ENCODE assay signal across 20 cellular contexts in the genomic region with DNA sequence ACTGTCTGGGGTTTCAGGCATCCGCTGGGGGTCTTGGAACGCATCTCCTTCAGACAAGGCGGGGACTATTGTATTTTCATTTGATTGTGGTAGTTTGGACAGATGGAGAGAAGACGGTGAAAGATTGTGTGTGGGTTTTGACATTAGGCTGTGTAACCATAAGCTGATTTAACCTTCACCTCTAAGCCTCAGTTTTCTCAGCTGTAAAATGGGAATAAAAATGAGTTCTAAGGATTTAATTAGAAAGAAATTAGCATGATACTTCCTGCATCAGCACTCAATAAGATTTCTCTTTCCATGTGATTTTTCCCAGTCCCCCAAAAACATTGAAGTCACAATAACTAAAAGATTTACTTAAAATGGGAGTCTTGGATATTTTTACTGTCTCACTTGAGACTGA.
DNase-seq lines count a peak whose midpoint lies in the region; ATAC-seq and TF ChIP-seq lines count a peak whose summit lies in the region.
"Had no signal": no experiment of that assay in that cellular context is flagged by ENCODE, and none has a peak within 500 bp of the region (broad histone marks: within the 10 kb centered on the region; RNA-seq: fewer than 3 reads in every experiment).

No MANE protein-coding gene starts in this region.

- H3K9me3 ChIP-seq in OCI-LY7 (ENCODE audit: low read length) (no peaks in the 10 kb centered on the region), esophagus squamous epithelium (no peaks in the 10 kb centered on the region)
- H3K9me3 ChIP-seq: heart left ventricle, lower lobe of right lung, neutrophil, spleen had no signal

- H3K79me2 ChIP-seq in OCI-LY7 (ENCODE audit: insufficient read depth, low read depth, low read length) = peaks cover 93% of the 10 kb centered on the region

- no peak for ATAC-seq in stimulated activated memory B cell treated with anti-CD40 and anti-IgM and Interleukin-4, amounts not matched to agents 10 μg/mL and 1 μg/mL and 100 μg/mL, for 72 hours
- no peak for ATAC-seq in HG03378 (IDR thresholded peaks at IDR 0.05; ENCODE audit: unreplicated experiment)
- ATAC-seq: activated CD8-positive, alpha-beta memory T cell treated with anti-CD3 and anti-CD28 coated beads, Interleukin-2, amount 10 ng/mL, durations not matched to agents 7 days and 5 days; lower lobe of right lung had no signal

- 95 to 98% methylated on average over 4 of the region's 4 CpGs for WGBS in esophagus squamous epithelium, 2 donors

- no peaks in the 10 kb centered on the region for H3K27me3 Mint-ChIP-seq in stimulated activated memory B cell treated with anti-CD40 and anti-IgM and Interleukin-4, amounts not matched to agents 10 μg/mL and 1 μg/mL and 100 μg/mL, for 72 hours
- no peaks in the 10 kb centered on the region for H3K27me3 Mint-ChIP-seq in activated T-helper 1 cell treated with anti-CD3 and anti-CD28 coated beads, Interleukin-12 subunit alpha, Interleukin-12 subunit beta, Interleukin-2, Interleukin-4 antibody, amounts not matched to agents 30 ng/mL and 10 ng/mL and 1 ng/mL, durations not matched to agents 14 hours and 24 hours and 36 hours (ENCODE audit: insufficient read depth)
- H3K27me3 Mint-ChIP-seq: activated CD4-positive, alpha-beta T cell treated with anti-CD3 and anti-CD28 coated beads, Interleukin-2, amount 10 ng/mL, durations not matched to agents 24 days and 14 days; activated CD8-positive, alpha-beta memory T cell treated with anti-CD3 and anti-CD28 coated beads, Interleukin-2, amount 10 ng/mL, durations not matched to agents 7 days and 5 days; activated naive CD8-positive, alpha-beta T cell had no signal

- H2AFZ ChIP-seq in OCI-LY7 (ENCODE audit: low read length) = no peak overlapping the region

- H3K9me2 ChIP-seq in OCI-LY7 (ENCODE audit: insufficient read depth, low read length) = no peaks in the 10 kb centered on the region

- peaks cover 87% of the 10 kb centered on the region for H3K4me1 ChIP-seq in OCI-LY7 (ENCODE audit: insufficient read depth, low read length, poor library complexity, severe bottlenecking)
- peaks cover 17 to 81% (median 24%) of the 10 kb centered on the region in 3 donors for H3K4me1 ChIP-seq in esophagus squamous epithelium

- peak overlapping the region; percentile 46 for H3K27ac Mint-ChIP-seq in stimulated activated memory B cell treated with anti-CD40 and anti-IgM and Interleukin-4, amounts not matched to agents 10 μg/mL and 1 μg/mL and 100 μg/mL, for 72 hours
- no peak overlapping the region for H3K27ac Mint-ChIP-seq in activated T-helper 1 cell treated with anti-CD3 and anti-CD28 coated beads, Interleukin-12 subunit alpha, Interleukin-12 subunit beta, Interleukin-2, Interleukin-4 antibody, amounts not matched to agents 30 ng/mL and 10 ng/mL and 1 ng/mL, durations not matched to agents 14 hours and 24 hours and 36 hours
- H3K27ac Mint-ChIP-seq: activated CD4-positive, alpha-beta T cell treated with anti-CD3 and anti-CD28 coated beads, Interleukin-2, amount 10 ng/mL, durations not matched to agents 24 days and 14 days; activated CD8-positive, alpha-beta memory T cell treated with anti-CD3 and anti-CD28 coated beads, Interleukin-2, amount 10 ng/mL, durations not matched to agents 7 days and 5 days; activated naive CD8-positive, alpha-beta T cell had no signal

- TF ChIP-seq POLR2A in esophagus squamous epithelium (IDR thresholded peaks at IDR 0.05) = no peak

- no peaks in the 10 kb centered on the region for H3K9me3 Mint-ChIP-seq in stimulated activated memory B cell treated with anti-CD40 and anti-IgM and Interleukin-4, amounts not matched to agents 10 μg/mL and 1 μg/mL and 100 μg/mL, for 72 hours
- no peaks in the 10 kb centered on the region for H3K9me3 Mint-ChIP-seq in activated T-helper 1 cell treated with anti-CD3 and anti-CD28 coated beads, Interleukin-12 subunit alpha, Interleukin-12 subunit beta, Interleukin-2, Interleukin-4 antibody, amounts not matched to agents 30 ng/mL and 10 ng/mL and 1 ng/mL, durations not matched to agents 14 hours and 24 hours and 36 hours
- H3K9me3 Mint-ChIP-seq: activated CD4-positive, alpha-beta T cell treated with anti-CD3 and anti-CD28 coated beads, Interleukin-2, amount 10 ng/mL, durations not matched to agents 24 days and 14 days; immature natural killer cell had no signal

- H4K20me1 ChIP-seq in OCI-LY7 (ENCODE audit: insufficient read depth, low read length) = no peaks in the 10 kb centered on the region

- H3K4me2 ChIP-seq in OCI-LY7 (ENCODE audit: low read length) = peak overlapping the region; percentile 74

- peak overlapping the region; percentile 99 for H3K27ac ChIP-seq in OCI-LY7 (ENCODE audit: low read depth, low read length, poor library complexity, severe bottlenecking)
- H3K27ac ChIP-seq in esophagus squamous epithelium = peak overlapping the region in 3 of 4 donors; percentile 62 to 82 (median 78)
- H3K27ac ChIP-seq: lower lobe of right lung, neutrophil had no signal

- peaks cover 6% of the 10 kb centered on the region for H3K36me3 Mint-ChIP-seq in stimulated activated memory B cell treated with anti-CD40 and anti-IgM and Interleukin-4, amounts not matched to agents 10 μg/mL and 1 μg/mL and 100 μg/mL, for 72 hours
- H3K36me3 Mint-ChIP-seq in activated T-helper 1 cell treated with anti-CD3 and anti-CD28 coated beads, Interleukin-12 subunit alpha, Interleukin-12 subunit beta, Interleukin-2, Interleukin-4 antibody, amounts not matched to agents 30 ng/mL and 10 ng/mL and 1 ng/mL, durations not matched to agents 14 hours and 24 hours and 36 hours (ENCODE audit: low read depth) = peaks cover 2% of the 10 kb centered on the region
- H3K36me3 Mint-ChIP-seq: activated CD8-positive, alpha-beta memory T cell treated with anti-CD3 and anti-CD28 coated beads, Interleukin-2, amount 10 ng/mL, durations not matched to agents 7 days and 5 days had no signal

- CTCF ChIA-PET in OCI-LY7 (lab: Charles Lee; ENCODE audit: unreplicated experiment) = no interaction called here

- peak overlapping the region; percentile 61 for H3K4me3 ChIP-seq in OCI-LY7 (ENCODE audit: low read depth, low read length, poor library complexity, severe bottlenecking)
- H3K4me3 ChIP-seq in esophagus squamous epithelium = no peak overlapping the region
- H3K4me3 ChIP-seq: lower lobe of right lung, spleen had no signal

- TF ChIP-seq CTCF in OCI-LY7 (conservative IDR thresholded peaks at IDR 0.05; ENCODE audit: low read length) (no peak), esophagus squamous epithelium (IDR thresholded peaks at IDR 0.05) (no peak)

- intact Hi-C loops in OCI-LY7 (cut with micrococcal nuclease; ENCODE audit: unreplicated experiment) = loop anchor here (1.0 to 5.0 kb wide), 6 partner anchors 13 to 121 kb away; no protein-coding TSS in a partner anchor
- intact Hi-C loops in esophagus squamous epithelium (cut with DNase I) = no loop called here
- intact Hi-C loops in activated T-helper 1 cell treated with anti-CD3 and anti-CD28 coated beads, Interleukin-12 subunit alpha, Interleukin-12 subunit beta, Interleukin-2, Interleukin-4 antibody, amounts not matched to agents 30 ng/mL and 10 ng/mL and 1 ng/mL, durations not matched to agents 14 hours and 24 hours and 36 hours (cut with micrococcal nuclease) = no loop called here

- TSS peak; percentile 98 for BruUV-seq in OCI-LY7 (replicated peaks; lab: Mats Ljungman, UMichigan)

- peaks cover 44% of the 10 kb centered on the region for H3K4me1 Mint-ChIP-seq in stimulated activated memory B cell treated with anti-CD40 and anti-IgM and Interleukin-4, amounts not matched to agents 10 μg/mL and 1 μg/mL and 100 μg/mL, for 72 hours
- peaks cover 12% of the 10 kb centered on the region for H3K4me1 Mint-ChIP-seq in activated T-helper 1 cell treated with anti-CD3 and anti-CD28 coated beads, Interleukin-12 subunit alpha, Interleukin-12 subunit beta, Interleukin-2, Interleukin-4 antibody, amounts not matched to agents 30 ng/mL and 10 ng/mL and 1 ng/mL, durations not matched to agents 14 hours and 24 hours and 36 hours (ENCODE audit: low read depth)

- H3K36me3 ChIP-seq in OCI-LY7 (ENCODE audit: insufficient read depth, low read length) = peaks cover 17% of the 10 kb centered on the region; the same call in 1 of the 2 replicates
- no peaks in the 10 kb centered on the region for H3K36me3 ChIP-seq in esophagus squamous epithelium
- H3K36me3 ChIP-seq: heart left ventricle, lower lobe of right lung, neutrophil, spleen had no signal

- POLR2A ChIA-PET in OCI-LY7 (lab: Charles Lee) = interaction anchor here (0.6 to 2.4 kb wide), 19 partner anchors 8 to 1507 kb away, joined by 3 to 10 read pairs (median 4); no protein-coding TSS in a partner anchor

- DNase-seq in NCI-H2227 (lab: John Stamatoyannopoulos, UW; ENCODE audit: unreplicated experiment) = peak; percentile 14
- no peak for DNase-seq in NCI-H2227 treated with DMSO at 0.1 percent for 48 hours (lab: John Stamatoyannopoulos, UW)
- no peak for DNase-seq in OCI-LY7 (ENCODE audit: low spot score)
- DNase-seq in esophagus squamous epithelium (lab: John Stamatoyannopoulos, UW) = no peak
- no peak for DNase-seq in activated T-helper 1 cell treated with anti-CD3 and anti-CD28 coated beads, Interleukin-12 subunit alpha, Interleukin-12 subunit beta, Interleukin-2, Interleukin-4 antibody, amounts not matched to agents 30 ng/mL and 10 ng/mL and 1 ng/mL, durations not matched to agents 14 hours and 24 hours and 36 hours (ENCODE audit: low spot score)
- DNase-seq in cerebellar cortex (ENCODE audit: low spot score) = no peak
- DNase-seq: activated CD4-positive, alpha-beta T cell treated with anti-CD3 and anti-CD28 coated beads, Interleukin-2, amount 10 ng/mL, durations not matched to agents 24 days and 14 days; activated CD8-positive, alpha-beta memory T cell treated with anti-CD3 and anti-CD28 coated beads, Interleukin-2, amount 10 ng/mL, durations not matched to agents 7 days and 5 days; immature natural killer cell; Kasumi-1; lower lobe of right lung; NCI-H1048; Right ventricle myocardium superior; spleen; stimulated activated CD4-positive, alpha-beta T cell treated with anti-CD3 and anti-CD28 coated beads, Interleukin-4, amount 100 ng/mL, for 24 hours had no signal

- H3K27me3 ChIP-seq in esophagus squamous epithelium = no peaks in the 10 kb centered on the region
- H3K27me3 ChIP-seq: heart left ventricle, neutrophil, spleen had no signal

- H3K4me3 Mint-ChIP-seq in stimulated activated memory B cell treated with anti-CD40 and anti-IgM and Interleukin-4, amounts not matched to agents 10 μg/mL and 1 μg/mL and 100 μg/mL, for 72 hours = no peak overlapping the region
- H3K4me3 Mint-ChIP-seq in activated T-helper 1 cell treated with anti-CD3 and anti-CD28 coated beads, Interleukin-12 subunit alpha, Interleukin-12 subunit beta, Interleukin-2, Interleukin-4 antibody, amounts not matched to agents 30 ng/mL and 10 ng/mL and 1 ng/mL, durations not matched to agents 14 hours and 24 hours and 36 hours = no peak overlapping the region
- H3K4me3 Mint-ChIP-seq: activated CD4-positive, alpha-beta T cell treated with anti-CD3 and anti-CD28 coated beads, Interleukin-2, amount 10 ng/mL, durations not matched to agents 24 days and 14 days; activated CD8-positive, alpha-beta memory T cell treated with anti-CD3 and anti-CD28 coated beads, Interleukin-2, amount 10 ng/mL, durations not matched to agents 7 days and 5 days; activated naive CD8-positive, alpha-beta T cell; immature natural killer cell had no signal
